Comparison of ENCODE assay signal across 29 cellular contexts in the genomic region with DNA sequence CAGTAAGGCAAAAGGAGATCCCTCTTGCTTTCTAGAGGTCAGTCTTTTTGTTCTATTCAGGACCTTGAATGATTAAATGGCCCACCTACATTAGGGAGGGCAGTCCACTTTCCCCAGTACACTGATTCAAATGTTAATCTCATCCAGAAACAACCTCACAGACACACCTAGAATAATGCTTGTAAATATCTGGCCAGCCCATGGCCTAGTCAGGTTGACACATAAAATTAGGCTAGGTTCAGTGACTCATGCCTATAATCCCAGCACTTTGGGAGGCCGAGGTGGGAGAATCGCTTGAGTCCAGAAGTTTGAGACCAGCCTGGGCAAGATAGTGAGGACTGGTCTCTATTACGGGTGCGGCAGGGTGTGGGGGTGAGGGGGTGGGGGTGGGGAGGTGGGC. TPM values are rescaled to one million over a fixed set of nuclear protein-coding genes. Genes with fewer than 3 reads are reported as not detected.
"Had no signal": no experiment of that assay in that cellular context is flagged by ENCODE, and none has a peak within 500 bp of the region (broad histone marks: within the 10 kb centered on the region; RNA-seq: fewer than 3 reads in every experiment).

No MANE protein-coding gene starts in this region.

- H3K9me3 Mint-ChIP-seq: activated B cell treated with CpG ODN at 0.5 μM for 24 hours; activated CD4-positive, alpha-beta T cell treated with anti-CD3 and anti-CD28 coated beads, Interleukin-2, amount 10 ng/mL, durations not matched to agents 24 days and 14 days; activated naive CD4-positive, alpha-beta T cell treated with anti-CD3 and anti-CD28 coated beads, Interleukin-2, amount 50 U/mL, for 72 hours; activated naive CD8-positive, alpha-beta T cell treated with anti-CD3 and anti-CD28 coated beads, Interleukin-2, amount 50 U/mL, for 24 hours; activated T-cell treated with anti-CD3 and anti-CD28 coated beads, Interleukin-2, amount 50 U/mL, for 24 hours; T-helper 1 cell treated with Interleukin-12 subunit alpha and Interleukin-12 subunit beta and Interleukin-4 antibody, amounts not matched to agents 30 μg/mL and 1 μg/mL, for 36 hours had no signal

- ATAC-seq: activated CD8-positive, alpha-beta memory T cell treated with anti-CD3 and anti-CD28 coated beads, Interleukin-2, amount 10 ng/mL, durations not matched to agents 7 days and 5 days; activated naive CD4-positive, alpha-beta T cell treated with anti-CD3 and anti-CD28 coated beads, Interleukin-2, amount 50 U/mL, for 72 hours; activated naive CD8-positive, alpha-beta T cell treated with anti-CD3 and anti-CD28 coated beads, Interleukin-2, amount 50 U/mL, for 24 hours; body of pancreas had no signal

- H3K9ac ChIP-seq: KMS-11 had no signal

- H3K27me3 ChIP-seq: ascending aorta, body of pancreas, cardiac muscle cell, Peyer's patch had no signal

- H3K36me3 ChIP-seq: ascending aorta, cardiac muscle cell, Peyer's patch had no signal

- H3K4me2 ChIP-seq: KMS-11 had no signal

- H3K4me3 Mint-ChIP-seq: activated B cell treated with CpG ODN at 0.5 μM for 24 hours; activated CD4-positive, alpha-beta T cell treated with anti-CD3 and anti-CD28 coated beads, Interleukin-2, amount 10 ng/mL, durations not matched to agents 24 days and 14 days; activated CD8-positive, alpha-beta memory T cell treated with anti-CD3 and anti-CD28 coated beads, Interleukin-2, amount 10 ng/mL, durations not matched to agents 7 days and 5 days; activated naive CD8-positive, alpha-beta T cell treated with anti-CD3 and anti-CD28 coated beads, Interleukin-2, amount 50 U/mL, for 24 hours; activated T-cell treated with anti-CD3 and anti-CD28 coated beads, Interleukin-2, amount 50 U/mL, for 24 hours; T-helper 1 cell treated with Interleukin-12 subunit alpha and Interleukin-12 subunit beta and Interleukin-4 antibody, amounts not matched to agents 30 μg/mL and 1 μg/mL, for 36 hours had no signal

- H3K36me3 Mint-ChIP-seq: activated CD8-positive, alpha-beta memory T cell treated with anti-CD3 and anti-CD28 coated beads, Interleukin-2, amount 10 ng/mL, durations not matched to agents 7 days and 5 days; activated naive CD4-positive, alpha-beta T cell treated with anti-CD3 and anti-CD28 coated beads, Interleukin-2, amount 50 U/mL, for 72 hours had no signal

- H3K4me1 ChIP-seq: ascending aorta, Peyer's patch had no signal

- H3K27ac Mint-ChIP-seq: activated B cell treated with CpG ODN at 0.5 μM for 24 hours; activated CD4-positive, alpha-beta T cell treated with anti-CD3 and anti-CD28 coated beads, Interleukin-2, amount 10 ng/mL, durations not matched to agents 24 days and 14 days; activated CD8-positive, alpha-beta memory T cell treated with anti-CD3 and anti-CD28 coated beads, Interleukin-2, amount 10 ng/mL, durations not matched to agents 7 days and 5 days; activated naive CD4-positive, alpha-beta T cell treated with anti-CD3 and anti-CD28 coated beads, Interleukin-2, amount 50 U/mL, for 72 hours; activated naive CD8-positive, alpha-beta T cell treated with anti-CD3 and anti-CD28 coated beads, Interleukin-2, amount 50 U/mL, for 24 hours; activated T-cell treated with anti-CD3 and anti-CD28 coated beads, Interleukin-2, amount 50 U/mL, for 24 hours; T-helper 1 cell treated with Interleukin-12 subunit alpha and Interleukin-12 subunit beta and Interleukin-4 antibody, amounts not matched to agents 30 μg/mL and 1 μg/mL, for 36 hours had no signal

- H3K27ac ChIP-seq: ascending aorta, body of pancreas, cardiac muscle cell, KMS-11, Peyer's patch had no signal

- H3K9me3 ChIP-seq: ascending aorta, body of pancreas, Peyer's patch had no signal

- DNase-seq: activated B cell treated with CpG ODN at 0.5 μM for 24 hours; activated CD4-positive, alpha-beta T cell treated with anti-CD3 and anti-CD28 coated beads for 1 hour; activated CD4-positive, alpha-beta T cell treated with anti-CD3 and anti-CD28 coated beads, Interleukin-2, amount 10 ng/mL, durations not matched to agents 24 days and 14 days; activated CD4-positive, alpha-beta T cell treated with anti-CD3 and anti-CD28 coated beads, Interleukin-2, amount 50 U/mL, for 48 hours; activated CD8-positive, alpha-beta memory T cell treated with anti-CD3 and anti-CD28 coated beads, Interleukin-2, amount 10 ng/mL, durations not matched to agents 7 days and 5 days; activated effector memory CD4-positive, alpha-beta T cell treated with anti-CD3 and anti-CD28 coated beads, Interleukin-2, amount 50 U/mL, for 16 hours; activated naive CD4-positive, alpha-beta T cell treated with Interleukin-2 at 50 U/mL for 16 hours; activated naive CD8-positive, alpha-beta T cell treated with anti-CD3 and anti-CD28 coated beads, Interleukin-2, amount 50 U/mL, for 24 hours; activated T-cell treated with anti-CD3 and anti-CD28 coated beads, Interleukin-2, amount 50 U/mL, for 24 hours; amniotic stem cell; body of pancreas; MM.1S; NCI-H1105; NCI-H1436; NCI-H1694 treated with DMSO at 0.1 percent for 48 hours; NCI-H2029 treated with DMSO at 0.1 percent for 48 hours; NCI-H345; NCI-H510A; NCI-H69; NK-92 treated with Interleukin-12 subunit alpha and Interleukin-12 subunit beta, amount 100 ng/mL, for 24 hours; OCI-M1; Peyer's patch; SHP77 treated with DMSO at 0.1 percent for 48 hours; T-helper 9 cell had no signal

- H3K4me3 ChIP-seq: ascending aorta, body of pancreas, cardiac muscle cell, Peyer's patch had no signal

- H3K4me1 Mint-ChIP-seq: activated B cell treated with CpG ODN at 0.5 μM for 24 hours; activated CD4-positive, alpha-beta T cell treated with anti-CD3 and anti-CD28 coated beads, Interleukin-2, amount 10 ng/mL, durations not matched to agents 24 days and 14 days; activated CD8-positive, alpha-beta memory T cell treated with anti-CD3 and anti-CD28 coated beads, Interleukin-2, amount 10 ng/mL, durations not matched to agents 7 days and 5 days; activated naive CD8-positive, alpha-beta T cell treated with anti-CD3 and anti-CD28 coated beads, Interleukin-2, amount 50 U/mL, for 24 hours had no signal

- H3K27me3 Mint-ChIP-seq: activated B cell treated with CpG ODN at 0.5 μM for 24 hours; activated CD4-positive, alpha-beta T cell treated with anti-CD3 and anti-CD28 coated beads, Interleukin-2, amount 10 ng/mL, durations not matched to agents 24 days and 14 days; activated CD8-positive, alpha-beta memory T cell treated with anti-CD3 and anti-CD28 coated beads, Interleukin-2, amount 10 ng/mL, durations not matched to agents 7 days and 5 days; activated naive CD8-positive, alpha-beta T cell treated with anti-CD3 and anti-CD28 coated beads, Interleukin-2, amount 50 U/mL, for 24 hours; activated T-cell treated with anti-CD3 and anti-CD28 coated beads, Interleukin-2, amount 50 U/mL, for 24 hours had no signal

RNA-seq across cellular contexts. Expression of a gene that starts 43.5 kb away (rescaled TPM):
- total RNA-seq: activated B cell treated with CpG ODN at 0.5 μM for 24 hours; activated CD4-positive, alpha-beta T cell treated with anti-CD3 and anti-CD28 coated beads, Interleukin-2, amount 10 ng/mL, durations not matched to agents 24 days and 14 days; activated CD8-positive, alpha-beta memory T cell treated with anti-CD3 and anti-CD28 coated beads, Interleukin-2, amount 10 ng/mL, durations not matched to agents 7 days and 5 days had no signal
